In genomic region chr9:117491491-117491890, GRCh38 we compare ENCODE assay signal across 1 cellular context.
TF ChIP-seq lines count a peak whose summit lies in the region.

No MANE protein-coding gene starts in this region.

TF ChIP-seq in HepG2, 621 proteins besides CTCF, POLR2A, EP300 and RAD21 (continued from another document and continues in another):
- TF ChIP-seq ZFP91 (CRISPR knock-in tag; IDR thresholded peaks at IDR 0.05; ENCODE audit: borderline replicate concordance), result no peak
- TF ChIP-seq SMAD3 (CRISPR knock-in tag; IDR thresholded peaks at IDR 0.05), result peak; percentile 71; the same call in 1 of the 2 replicates
- TF ChIP-seq IKZF1 (IDR thresholded peaks at IDR 0.05), result no peak
- TF ChIP-seq PHF20 (CRISPR knock-in tag; IDR thresholded peaks at IDR 0.05), result no peak
- TF ChIP-seq ZNF3 (CRISPR knock-in tag; IDR thresholded peaks at IDR 0.05), result no peak
- TF ChIP-seq SIX1 (CRISPR knock-in tag; IDR thresholded peaks at IDR 0.05; ENCODE audit: borderline replicate concordance), result peak; percentile 58; the same call in 1 of the 2 replicates
- no peak for TF ChIP-seq MXD4 (CRISPR knock-in tag; IDR thresholded peaks at IDR 0.05)
- TF ChIP-seq ZNF720 (CRISPR knock-in tag; IDR thresholded peaks at IDR 0.05), result no peak
- peak; percentile 98 for TF ChIP-seq FOXP4 (CRISPR knock-in tag; IDR thresholded peaks at IDR 0.05)
- peak; percentile 48; the same call in 1 of the 2 replicates for TF ChIP-seq TCF7 (IDR thresholded peaks at IDR 0.05; ENCODE audit: low read depth)
- 0 out of 2 replicates have a peak, but pooled peaks have one; percentile 33 for TF ChIP-seq PATZ1 (CRISPR knock-in tag; IDR thresholded peaks at IDR 0.05)
- peak; percentile 91 for TF ChIP-seq RARA (CRISPR knock-in tag; IDR thresholded peaks at IDR 0.05)
- TF ChIP-seq FOXJ3 (CRISPR knock-in tag; IDR thresholded peaks at IDR 0.05; ENCODE audit: borderline replicate concordance), result peak; percentile 87; the same call in 1 of the 2 replicates
- TF ChIP-seq ZNF441 (CRISPR knock-in tag; IDR thresholded peaks at IDR 0.05; ENCODE audit: borderline replicate concordance), result peak; percentile 41; the same call in 1 of the 2 replicates
- no peak for TF ChIP-seq ZBTB49 (CRISPR knock-in tag; IDR thresholded peaks at IDR 0.05; ENCODE audit: borderline replicate concordance)
- TF ChIP-seq PPARG (CRISPR knock-in tag; conservative IDR thresholded peaks at IDR 0.05), result 0 out of 2 replicates have a peak, but pooled peaks have one; percentile 39
- no peak for TF ChIP-seq PRDM15 (CRISPR knock-in tag; IDR thresholded peaks at IDR 0.05)
- no peak for TF ChIP-seq ZUFSP (CRISPR knock-in tag; IDR thresholded peaks at IDR 0.05; ENCODE audit: borderline replicate concordance)
- TF ChIP-seq ZNF503 (CRISPR knock-in tag; IDR thresholded peaks at IDR 0.05), result peak; percentile 74
- peak; percentile 88; the same call in 1 of the 2 replicates for TF ChIP-seq GATA4 (IDR thresholded peaks at IDR 0.05; ENCODE audit: borderline replicate concordance, low read depth)
- peak in 1 of 2 experiments; percentile 42; a peak in 1 of 4 replicates for TF ChIP-seq KLF16 (CRISPR knock-in tag; IDR thresholded peaks at IDR 0.05)
- TF ChIP-seq MAX (IDR thresholded peaks at IDR 0.05), result 0 out of 2 replicates have a peak, but pooled peaks have one; percentile 22
- peak; percentile 69; the same call in 1 of the 2 replicates for TF ChIP-seq ZNF331 (CRISPR knock-in tag; IDR thresholded peaks at IDR 0.05)
- TF ChIP-seq ZNF264 (CRISPR knock-in tag; IDR thresholded peaks at IDR 0.05), result peak; percentile 87
- peak; percentile 30; the same call in 1 of the 2 replicates for TF ChIP-seq NFKBIZ (CRISPR knock-in tag; IDR thresholded peaks at IDR 0.05)
- TF ChIP-seq HHEX (CRISPR knock-in tag; IDR thresholded peaks at IDR 0.05), result peak; percentile 93
- peak; percentile 66 for TF ChIP-seq PHF21A (CRISPR knock-in tag; IDR thresholded peaks at IDR 0.05)
- peak; percentile 93 for TF ChIP-seq SOX13 (IDR thresholded peaks at IDR 0.05)
- peak in 1 of 2 experiments; percentile 99; a peak in 2 of 4 replicates for TF ChIP-seq SOX13 (CRISPR knock-in tag; conservative IDR thresholded peaks at IDR 0.05 in 1 of 2, IDR thresholded peaks at IDR 0.05 in 1 of 2)
- no peak for TF ChIP-seq ZFP36L2 (CRISPR knock-in tag; IDR thresholded peaks at IDR 0.05)
- no peak for TF ChIP-seq ATM (IDR thresholded peaks at IDR 0.05; ENCODE audit: borderline replicate concordance)
- TF ChIP-seq ZMYM4 (CRISPR knock-in tag; IDR thresholded peaks at IDR 0.05), result peak; percentile 78
- peak; percentile 70; the same call in 1 of the 2 replicates for TF ChIP-seq RXRB (CRISPR knock-in tag; IDR thresholded peaks at IDR 0.05; ENCODE audit: borderline replicate concordance)
- TF ChIP-seq EZH2 (conservative IDR thresholded peaks at IDR 0.05; ENCODE audit: low read depth, low read length), result no peak
- no peak for TF ChIP-seq PAX8 (CRISPR knock-in tag; IDR thresholded peaks at IDR 0.05; ENCODE audit: borderline replicate concordance)
- peak; percentile 57 for TF ChIP-seq FOXK2 (IDR thresholded peaks at IDR 0.05)
- no peak for TF ChIP-seq CREB1 (IDR thresholded peaks at IDR 0.05)
- TF ChIP-seq CREB1 (CRISPR knock-in tag; IDR thresholded peaks at IDR 0.05), result 0 out of 2 replicates have a peak, but pooled peaks have one; percentile 34
- peak; percentile 85 for TF ChIP-seq MED1 (CRISPR knock-in tag; IDR thresholded peaks at IDR 0.05)
- no peak for TF ChIP-seq HOXA7 (CRISPR knock-in tag; IDR thresholded peaks at IDR 0.05)
- 0 out of 2 replicates have a peak, but pooled peaks have one; percentile 25 for TF ChIP-seq ZNF24 (IDR thresholded peaks at IDR 0.05)
- peak; percentile 99 for TF ChIP-seq SOX5 (CRISPR knock-in tag; IDR thresholded peaks at IDR 0.05; ENCODE audit: borderline replicate concordance)
- peak; percentile 56; the same call in 1 of the 2 replicates for TF ChIP-seq ZNF317 (CRISPR knock-in tag; IDR thresholded peaks at IDR 0.05)
- TF ChIP-seq ZNF138 (CRISPR knock-in tag; IDR thresholded peaks at IDR 0.05; ENCODE audit: low read depth), result no peak
- TF ChIP-seq HOXA3 (CRISPR knock-in tag; IDR thresholded peaks at IDR 0.05), result peak; percentile 39; the same call in 1 of the 2 replicates
- TF ChIP-seq BRF2 (CRISPR knock-in tag; IDR thresholded peaks at IDR 0.05), result no peak
- 0 out of 2 replicates have a peak, but pooled peaks have one; percentile 27 for TF ChIP-seq ZNF614 (CRISPR knock-in tag; IDR thresholded peaks at IDR 0.05; ENCODE audit: borderline replicate concordance)
- TF ChIP-seq KDM4B (CRISPR knock-in tag; IDR thresholded peaks at IDR 0.05), result no peak
- TF ChIP-seq GFI1 (CRISPR knock-in tag; IDR thresholded peaks at IDR 0.05; ENCODE audit: borderline replicate concordance), result 0 out of 2 replicates have a peak, but pooled peaks have one; percentile 48
- TF ChIP-seq ISL2 (CRISPR knock-in tag; IDR thresholded peaks at IDR 0.05), result peak; percentile 84
